In the genomic region with DNA sequence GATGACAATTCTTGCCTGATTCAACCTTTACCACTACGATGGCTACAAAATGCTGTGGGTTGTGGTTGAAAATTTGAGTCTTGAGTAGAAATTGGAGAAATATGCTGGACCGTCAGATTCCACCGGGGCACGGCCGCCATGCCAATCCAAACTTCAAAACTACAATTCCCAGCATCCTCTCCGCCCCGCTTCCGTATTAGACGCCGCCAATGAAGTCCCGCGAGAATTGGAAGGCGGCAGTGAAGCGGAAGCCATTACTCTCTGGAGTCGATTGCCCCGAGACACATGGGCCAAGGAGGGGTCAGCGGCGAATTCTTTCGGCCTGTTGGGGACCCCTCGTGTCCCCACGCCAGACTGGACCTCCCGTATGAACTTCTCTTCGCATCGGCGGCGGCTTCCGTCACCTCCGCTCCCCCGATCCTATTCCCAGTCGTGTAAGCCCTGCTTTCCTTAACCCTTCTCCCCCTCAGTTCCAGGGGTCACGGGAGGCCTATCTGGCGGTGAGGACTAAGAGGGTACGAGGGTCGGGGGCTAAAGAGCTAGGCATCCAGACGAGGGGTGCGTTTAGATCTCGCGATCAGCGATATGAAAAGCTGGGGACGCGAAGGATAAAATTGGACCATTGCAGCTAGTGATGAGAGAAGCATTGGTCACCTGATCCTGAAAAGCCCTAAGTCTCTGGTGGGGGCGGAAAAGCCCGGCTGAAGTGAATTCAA, we compare ENCODE assay signal across 7 cellular contexts. TPM values are rescaled to one million over a fixed set of nuclear protein-coding genes. Genes with fewer than 3 reads are reported as not detected.
DNase-seq lines count a peak whose midpoint lies in the region; ATAC-seq, FAIRE-seq and TF ChIP-seq lines count a peak whose summit lies in the region.

Gene ZNF317 (plus strand): TSS at position 239 of the 716 bp plus-strand sequence. CDS start 15,620 bp downstream, outside the sequence.

- TF ChIP-seq EP300 in GM12878 (IDR thresholded peaks at IDR 0.05; ENCODE audit: borderline replicate concordance in 1 of 2, control insufficient read depth in 1 of 2, low read depth in 2 of 2, low read length in 2 of 2) = no peak

- H3K79me2 ChIP-seq in GM12878 (ENCODE audit: control insufficient read depth, insufficient read depth, low read length) = peaks cover 41% of the 10 kb centered on the region

- H3K36me3 ChIP-seq in GM12878 (ENCODE audit: control insufficient read depth in 2 of 2, insufficient read depth in 2 of 2, low read length in 1 of 2) = peaks cover 0 to 3% of the 10 kb centered on the region in 2 experiments; a peak in 1 of 4 replicates

- ATAC-seq in HG02981 (IDR thresholded peaks at IDR 0.05; ENCODE audit: unreplicated experiment) (peak; percentile 91), GM12878 (peak; percentile 98)

- RAD21 ChIA-PET in GM12878 (lab: Charles Lee; ENCODE audit: unreplicated experiment) = no interaction called here

- in situ Hi-C loops in GM12878 (cut with MboI) = loop anchor here (25.0 kb wide), 1 partner anchor 1097 kb away; the partner anchor contains the start of gene S1PR2

- POLR2A ChIA-PET in GM12878 (lab: Charles Lee) = no interaction called here

- H3K9ac ChIP-seq in GM12878 (ENCODE audit: control insufficient read depth, insufficient read depth, low read length) = peak within 1 kb of the TSS; percentile 99

- no peak for TF ChIP-seq RAD21 in GM12878 (IDR thresholded peaks at IDR 0.05; ENCODE audit: insufficient read depth, low read depth, low read length)

- intact Hi-C loops in GM12878 (cut with micrococcal nuclease; ENCODE audit: unreplicated experiment) = no loop called here

- CTCF ChIA-PET in GM12878 (lab: Yijun Ruan, JAX) = interaction anchor here (0.7 to 1.0 kb wide), 2 partner anchors 276 to 560 kb away, joined by 3 read pairs; no protein-coding TSS in a partner anchor

- H3K4me3 ChIP-seq in GM12878 (peak within 1 kb of the TSS; percentile 97), retinal pigment epithelial cell (ENCODE audit: low read length) (peak within 1 kb of the TSS; percentile 100)

- under 1% methylated on average over 43 of the region's 43 CpGs for WGBS in GM12878 (ENCODE audit: insufficient coverage, insufficient replicate concordance, low lambda C conversion rate, missing lambda C conversion rate)

- DNase-seq in GM18507 (ENCODE audit: extremely low spot score, insufficient read length, low read depth) = peak; percentile 75
- peak; percentile 92 to 93 for DNase-seq in NCI-H2081 (lab: John Stamatoyannopoulos, UW)
- peak; percentile 60 for DNase-seq in T1000 (lab: John Stamatoyannopoulos, UW)
- DNase-seq in GM12878 (ENCODE audit: low read depth, low spot score) = peak; percentile 66
- DNase-seq in hypothalamus (lab: John Stamatoyannopoulos, UW) = peak; percentile 19 to 94 (median 79)
- DNase-seq in retinal pigment epithelial cell (ENCODE audit: low read depth) = peak; percentile 54

- H3K27me3 ChIP-seq in GM12878 (replicated peaks in 1 of 2; ENCODE audit: control insufficient read depth in 2 of 2, insufficient read depth in 2 of 2, low read length in 1 of 2) = no peaks in the 10 kb centered on the region

- peaks cover 10% of the 10 kb centered on the region for H3K9me3 ChIP-seq in GM12878 (replicated peaks; ENCODE audit: control insufficient read depth, insufficient read depth, low read length)

- SMC1A ChIA-PET in GM12878 (lab: Charles Lee; ENCODE audit: uncharacterized antibody, unreplicated experiment) = interaction anchor here (0.8 kb wide), 1 partner anchor 486 kb away, joined by 3 read pairs; no protein-coding TSS in a partner anchor

- peak; percentile 96 for TF ChIP-seq POLR2A in GM12878 (IDR thresholded peaks at IDR 0.05; ENCODE audit: low read depth, low read length)

- BruUV-seq in GM12878 (replicated peaks; lab: Mats Ljungman, UMichigan) = no TSS peak

- H3K4me1 ChIP-seq in GM12878 (ENCODE audit: control insufficient read depth, insufficient read depth, low read length) = no peaks in the 10 kb centered on the region

- H2AFZ ChIP-seq in GM12878 (ENCODE audit: control insufficient read depth, low read depth, low read length) = peak within 1 kb of the TSS; percentile 100

- FAIRE-seq in GM18507 (lab: Jason Lieb, UNC) = peak; percentile 93
- peak; percentile 97 for FAIRE-seq in GM12878 (lab: Jason Lieb, UNC)

- TF ChIP-seq CTCF in GM12878 (IDR thresholded peaks at IDR 0.05 in 2 of 3, conservative IDR thresholded peaks at IDR 0.05 in 1 of 3; ENCODE audit: control insufficient read depth in 2 of 3, extremely low read depth in 1 of 3, insufficient read depth in 1 of 3, low read depth in 3 of 3, low read length in 3 of 3) (no peak), retinal pigment epithelial cell (conservative IDR thresholded peaks at IDR 0.05; ENCODE audit: low read depth, low read length) (no peak)

- H4K20me1 ChIP-seq in GM12878 (ENCODE audit: control insufficient read depth, insufficient read depth) = 0 out of 2 replicates have a peak, but pooled peaks cover 2% of the 10 kb centered on the region

- peak within 1 kb of the TSS; percentile 94 for H3K27ac ChIP-seq in GM12878 (ENCODE audit: control insufficient read depth, insufficient read depth)

- H3K4me2 ChIP-seq in GM12878 (ENCODE audit: control insufficient read depth, insufficient read depth) = peak within 1 kb of the TSS; percentile 99

TF ChIP-seq in GM12878, 131 proteins besides CTCF, POLR2A, EP300 and RAD21 (continues in another document):
- TF ChIP-seq MLLT1 (IDR thresholded peaks at IDR 0.05) (0 out of 2 replicates have a peak, but pooled peaks have one; percentile 41), TBL1XR1 (IDR thresholded peaks at IDR 0.05; ENCODE audit: low read depth, low read length) (no peak), BCLAF1 (IDR thresholded peaks at IDR 0.05) (no peak; the same call in 1 of the 2 replicates)

RNA-seq across cellular contexts. Expression of gene ZNF317, which starts in this region (rescaled TPM):
- total RNA-seq in GM12878 (2013; cell fraction: nucleolus; rRNA removed) = 55.0 and 55.9 TPM in 2 replicates
- total RNA-seq in GM12878 (2014; rRNA removed) (27.0 and 28.4 TPM in 2 replicates), GM12878 (2014; rRNA removed; fragmentation: Illumina TruSeq; extraction: Trizol) (31.4 and 32.3 TPM in 2 replicates), GM12878 (2021) (34.0 and 35.8 TPM in 2 replicates)
- polyA plus RNA-seq in GM12878 (2011; ENCODE audit: low read depth) = 18.2 TPM
- polyA plus RNA-seq in GM12878 (2011; rRNA removed) (19.1 and 27.6 TPM in 2 replicates), GM12878 (2014; fragmentation: Illumina TruSeq; extraction: Trizol) (32.4 and 32.9 TPM in 2 replicates), GM12878 (2014; fragmentation: Nextera tagmentation; extraction: Ambion mirVana) (10 to 100 TPM; 25.0 to 37.5 TPM), GM12878 (2014; rRNA removed) (18.5 and 22.7 TPM in 2 replicates), GM12878 (2016; fragmentation: Nextera tagmentation; extraction: Ambion mirVana) (10 to 100 TPM; 37.1 to 39.4 TPM)
- 31.1 and 34.6 TPM in 2 replicates for polyA plus RNA-seq in GM12878 (2011; cell fraction: cytosol; rRNA removed)
- 55.6 and 59.3 TPM in 2 replicates for polyA plus RNA-seq in GM12878 (2011; cell fraction: nucleus; rRNA removed)
- 33.6 and 33.7 TPM in 2 replicates for polyA plus RNA-seq in GM12878 (2012)
- polyA minus RNA-seq in GM12878 (2011; rRNA and poly(A)+ RNA removed) = 24.8 and 27.4 TPM in 2 replicates
- polyA minus RNA-seq in GM12878 (2011; cell fraction: cytosol; rRNA and poly(A)+ RNA removed) = 11.0 and 16.5 TPM in 2 replicates
- polyA minus RNA-seq in GM12878 (2011; cell fraction: nucleus; rRNA and poly(A)+ RNA removed) = 15.6 and 19.1 TPM in 2 replicates

Comparison
In these comparisons a context has a peak if more than half of its experiments do, and no peak if none do; other contexts are left out.
1. Peak in every context shown above with its lines: DNase-seq, ATAC-seq, H3K4me3 ChIP-seq and H3K27ac ChIP-seq.